In genomic region chr9:34665381-34666250, GRCh38 we compare ENCODE assay signal across 8 cellular contexts. TPM values are rescaled to one million over a fixed set of nuclear protein-coding genes. Genes with fewer than 3 reads are reported as not detected.
DNase-seq lines count a peak whose midpoint lies in the region; ATAC-seq and TF ChIP-seq lines count a peak whose summit lies in the region.

No MANE protein-coding gene starts in this region.

- peaks cover under 1% of the 10 kb centered on the region for H3K36me3 Mint-ChIP-seq in activated naive CD8-positive, alpha-beta T cell treated with anti-CD3 and anti-CD28 coated beads, Interleukin-2, amount 50 U/mL, for 24 hours (ENCODE audit: low read depth)

- ATAC-seq in HG02623 (IDR thresholded peaks at IDR 0.05; ENCODE audit: unreplicated experiment): peak; percentile 67
- peak; percentile 78 for ATAC-seq in activated naive CD8-positive, alpha-beta T cell treated with anti-CD3 and anti-CD28 coated beads, Interleukin-2, amount 50 U/mL, for 24 hours
- peak; percentile 91 for ATAC-seq in Right ventricle myocardium superior (ENCODE audit: poor library complexity)
- peak; percentile 72 for ATAC-seq in thoracic aorta (ENCODE audit: insufficient number of reproducible peaks, low FRiP score, low read depth)

- peak overlapping the region; percentile 94 to 98 for H3K27ac ChIP-seq in ovary
- peak overlapping the region; percentile 100 for H3K27ac ChIP-seq in thoracic aorta

- intact Hi-C loops in Right ventricle myocardium superior (cut with DNase I): no loop called here
- intact Hi-C loops in ovary (cut with DNase I): loop anchor here in 1 of 4 donors (10.0 kb wide), 1 partner anchor 1501 kb away; the partner anchor contains the start of gene B4GALT1

- peak overlapping the region; percentile 69 for H3K27ac Mint-ChIP-seq in activated naive CD8-positive, alpha-beta T cell treated with anti-CD3 and anti-CD28 coated beads, Interleukin-2, amount 50 U/mL, for 24 hours

- peak; percentile 97 for DNase-seq in GM03348 (ENCODE audit: low spot score)
- peak; percentile 91 for DNase-seq in NCI-H128 (lab: John Stamatoyannopoulos, UW; ENCODE audit: unreplicated experiment)
- DNase-seq in SW 1271 (lab: John Stamatoyannopoulos, UW): peak; percentile 73 to 85
- DNase-seq in activated naive CD8-positive, alpha-beta T cell treated with anti-CD3 and anti-CD28 coated beads, Interleukin-2, amount 50 U/mL, for 24 hours: peak; percentile 86
- peak; percentile 95 for DNase-seq in Right ventricle myocardium superior
- peak; percentile 96 to 98 (median 98) for DNase-seq in ovary
- peak; percentile 90 for DNase-seq in thoracic aorta (ENCODE audit: low spot score)

- H3K4me1 Mint-ChIP-seq in activated naive CD8-positive, alpha-beta T cell treated with anti-CD3 and anti-CD28 coated beads, Interleukin-2, amount 50 U/mL, for 24 hours: peaks cover 27% of the 10 kb centered on the region

- 1% methylated on average over 40 to 55 of the region's 55 CpGs for WGBS in ovary, 3 donors

- H3K36me3 ChIP-seq in ovary: no peaks in the 10 kb centered on the region
- H3K36me3 ChIP-seq in thoracic aorta: peaks cover 16% of the 10 kb centered on the region

- H3K9me3 ChIP-seq in ovary (no peaks in the 10 kb centered on the region), thoracic aorta (no peaks in the 10 kb centered on the region)

- TF ChIP-seq POLR2A in ovary (IDR thresholded peaks at IDR 0.05): peak; percentile 95

- H3K4me1 ChIP-seq in ovary (ENCODE audit: insufficient read depth): peaks cover 4% of the 10 kb centered on the region
- H3K4me1 ChIP-seq in thoracic aorta (ENCODE audit: control insufficient read depth in 1 of 2, low read depth in 2 of 2): peaks cover 7 to 31% of the 10 kb centered on the region in 2 donors

- peaks cover 13% of the 10 kb centered on the region for H3K9me3 Mint-ChIP-seq in activated naive CD8-positive, alpha-beta T cell treated with anti-CD3 and anti-CD28 coated beads, Interleukin-2, amount 50 U/mL, for 24 hours

- H3K4me3 ChIP-seq in ovary (peak overlapping the region; percentile 81), thoracic aorta (peak overlapping the region; percentile 100)

- no peaks in the 10 kb centered on the region for H3K27me3 ChIP-seq in ovary
- H3K27me3 ChIP-seq in thoracic aorta (replicated peaks; ENCODE audit: insufficient read depth): no peaks in the 10 kb centered on the region

- peak; percentile 40 for TF ChIP-seq EP300 in ovary (IDR thresholded peaks at IDR 0.05)

- H3K27me3 Mint-ChIP-seq in activated naive CD8-positive, alpha-beta T cell treated with anti-CD3 and anti-CD28 coated beads, Interleukin-2, amount 50 U/mL, for 24 hours: no peaks in the 10 kb centered on the region

- TF ChIP-seq CTCF in ovary (IDR thresholded peaks at IDR 0.05): peak in 1 of 3 donors; percentile 45
- TF ChIP-seq CTCF in thoracic aorta (IDR thresholded peaks at IDR 0.05): no peak

- peak overlapping the region; percentile 80 for H3K4me3 Mint-ChIP-seq in activated naive CD8-positive, alpha-beta T cell treated with anti-CD3 and anti-CD28 coated beads, Interleukin-2, amount 50 U/mL, for 24 hours

RNA-seq across cellular contexts. Expression of gene CCL27, which starts 3.2 kb away (rescaled TPM):
- total RNA-seq in Right ventricle myocardium superior: not detected
- total RNA-seq in ovary: 1 to 10 TPM in 1 of 7 donors, under 1 TPM in 3, not detected in 3; 0.48 to 1.1 (median 0.69) TPM
- polyA plus RNA-seq in ovary: under 1 TPM in 1 of 2 donors, not detected in 1; 0.21 TPM
- not detected for total RNA-seq in thoracic aorta

RNA-seq across cellular contexts. Expression of gene IL11RA, which starts 13.6 kb away (rescaled TPM):
- total RNA-seq in Right ventricle myocardium superior: 48.8 TPM
- 10 to 100 TPM; 17.3 to 54.3 (median 35.8) TPM for total RNA-seq in ovary
- polyA plus RNA-seq in ovary: 10 to 100 TPM; 25.4 to 40.2 TPM
- 10 to 100 TPM; 81.3 to 99.0 TPM for total RNA-seq in thoracic aorta

RNA-seq across cellular contexts. Expression of gene GALT, which starts 19.1 kb away (rescaled TPM):
- total RNA-seq in Right ventricle myocardium superior (53.8 TPM), ovary (10 to 100 TPM; 33.1 to 63.3 (median 45.2) TPM), thoracic aorta (10 to 100 TPM; 67.7 to 78.4 TPM)
- polyA plus RNA-seq in ovary: 10 to 100 TPM; 43.7 to 48.9 TPM

RNA-seq across cellular contexts. Expression of gene CCL19, which starts 25.5 kb away (rescaled TPM):
- total RNA-seq in Right ventricle myocardium superior: 0.70 TPM
- total RNA-seq in ovary: 10 to 100 TPM in 1 of 7 donors, under 1 TPM in 1, not detected in 5; 0.97 to 14.9 TPM
- 10 to 100 TPM in 1 of 2 donors, under 1 TPM in 1; 0.40 to 14.5 TPM for polyA plus RNA-seq in ovary
- 1 to 10 TPM; 5.4 to 8.0 TPM for total RNA-seq in thoracic aorta

RNA-seq across cellular contexts. Expression of gene SIGMAR1, which starts 28.0 kb away (rescaled TPM):
- total RNA-seq in Right ventricle myocardium superior: 22.2 TPM
- 10 to 100 TPM; 47.2 to 73.9 (median 54.3) TPM for total RNA-seq in ovary
- 10 to 100 TPM; 52.7 to 92.4 TPM for polyA plus RNA-seq in ovary
- 100 to 1,000 TPM in 1 of 2 donors, 10 to 100 TPM in 1; 77.0 to 131 TPM for total RNA-seq in thoracic aorta

Comparison
In these comparisons a context has a peak if more than half of its experiments do, and no peak if none do; other contexts are left out.
1. Peak in every context shown above with its lines: DNase-seq, ATAC-seq, H3K4me3 ChIP-seq and H3K27ac ChIP-seq.